ENCODE assay signal across 1 cellular context in genomic region chr19:31144069-31144468, GRCh38.
TF ChIP-seq lines count a peak whose summit lies in the region.

No MANE protein-coding gene starts in this region.

TF ChIP-seq in IMR-90, 13 proteins besides CTCF, POLR2A, EP300 and RAD21 (continued from another document):
- no peak for TF ChIP-seq USF2 (IDR thresholded peaks at IDR 0.05; ENCODE audit: low read depth, low read length)
